Comparison of ENCODE assay signal across 1 cellular context in the genomic region with DNA sequence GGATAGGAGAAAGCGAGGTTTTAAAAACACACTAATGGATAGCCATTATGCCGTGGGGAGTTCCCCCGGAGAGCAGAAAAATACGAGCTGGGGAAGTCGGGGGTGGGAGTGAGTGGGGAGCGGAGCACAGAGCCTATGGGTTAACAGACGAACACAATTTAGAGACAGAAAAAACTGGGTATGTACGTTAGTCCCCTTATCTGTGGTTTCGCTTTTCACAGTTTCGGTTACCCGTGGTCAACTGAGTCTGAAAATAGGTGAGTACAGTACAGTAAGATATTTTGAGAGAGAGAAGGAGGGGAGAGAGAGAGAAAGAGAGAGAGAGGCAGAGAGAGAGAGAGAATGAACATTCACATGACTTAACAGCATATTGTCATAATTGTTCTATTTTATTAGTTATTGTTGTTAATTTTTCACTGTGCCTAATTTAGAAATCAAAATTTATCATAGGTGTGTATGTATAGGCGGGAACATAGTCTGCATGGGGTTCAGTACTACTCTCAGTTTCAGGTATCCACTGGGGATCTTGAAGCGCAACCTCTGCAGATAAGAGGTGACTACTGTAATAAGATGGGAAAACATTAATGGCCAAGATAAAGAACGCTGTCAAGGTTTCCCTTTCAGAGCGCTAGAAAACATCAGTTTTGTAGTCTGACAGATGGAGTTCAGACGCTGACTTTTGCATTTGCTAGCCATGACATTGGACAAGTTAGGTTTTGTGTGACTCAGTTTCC.
TF ChIP-seq lines count a peak whose summit lies in the region.

No MANE protein-coding gene starts in this region.

TF ChIP-seq in SK-N-SH treated with all-trans-retinoic acid at 6 μM for 48 hours, 23 proteins besides CTCF, POLR2A, EP300 and RAD21 (continued from another document):
- TF ChIP-seq, protein P1, sequence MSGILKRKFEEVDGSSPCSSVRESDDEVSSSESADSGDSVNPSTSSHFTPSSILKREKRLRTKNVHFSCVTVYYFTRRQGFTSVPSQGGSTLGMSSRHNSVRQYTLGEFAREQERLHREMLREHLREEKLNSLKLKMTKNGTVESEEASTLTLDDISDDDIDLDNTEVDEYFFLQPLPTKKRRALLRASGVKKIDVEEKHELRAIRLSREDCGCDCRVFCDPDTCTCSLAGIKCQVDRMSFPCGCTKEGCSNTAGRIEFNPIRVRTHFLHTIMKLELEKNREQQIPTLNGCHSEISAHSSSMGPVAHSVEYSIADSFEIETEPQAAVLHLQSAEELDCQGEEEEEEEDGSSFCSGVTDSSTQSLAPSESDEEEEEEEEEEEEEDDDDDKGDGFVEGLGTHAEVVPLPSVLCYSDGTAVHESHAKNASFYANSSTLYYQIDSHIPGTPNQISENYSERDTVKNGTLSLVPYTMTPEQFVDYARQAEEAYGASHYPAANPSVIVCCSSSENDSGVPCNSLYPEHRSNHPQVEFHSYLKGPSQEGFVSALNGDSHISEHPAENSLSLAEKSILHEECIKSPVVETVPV (CRISPR knock-in tag; IDR thresholded peaks at IDR 0.05) = no peak
- TF ChIP-seq ZC3H10 (CRISPR knock-in tag; IDR thresholded peaks at IDR 0.05) = no peak
